15 cellular contexts compared by ENCODE assay signal in the genomic region with DNA sequence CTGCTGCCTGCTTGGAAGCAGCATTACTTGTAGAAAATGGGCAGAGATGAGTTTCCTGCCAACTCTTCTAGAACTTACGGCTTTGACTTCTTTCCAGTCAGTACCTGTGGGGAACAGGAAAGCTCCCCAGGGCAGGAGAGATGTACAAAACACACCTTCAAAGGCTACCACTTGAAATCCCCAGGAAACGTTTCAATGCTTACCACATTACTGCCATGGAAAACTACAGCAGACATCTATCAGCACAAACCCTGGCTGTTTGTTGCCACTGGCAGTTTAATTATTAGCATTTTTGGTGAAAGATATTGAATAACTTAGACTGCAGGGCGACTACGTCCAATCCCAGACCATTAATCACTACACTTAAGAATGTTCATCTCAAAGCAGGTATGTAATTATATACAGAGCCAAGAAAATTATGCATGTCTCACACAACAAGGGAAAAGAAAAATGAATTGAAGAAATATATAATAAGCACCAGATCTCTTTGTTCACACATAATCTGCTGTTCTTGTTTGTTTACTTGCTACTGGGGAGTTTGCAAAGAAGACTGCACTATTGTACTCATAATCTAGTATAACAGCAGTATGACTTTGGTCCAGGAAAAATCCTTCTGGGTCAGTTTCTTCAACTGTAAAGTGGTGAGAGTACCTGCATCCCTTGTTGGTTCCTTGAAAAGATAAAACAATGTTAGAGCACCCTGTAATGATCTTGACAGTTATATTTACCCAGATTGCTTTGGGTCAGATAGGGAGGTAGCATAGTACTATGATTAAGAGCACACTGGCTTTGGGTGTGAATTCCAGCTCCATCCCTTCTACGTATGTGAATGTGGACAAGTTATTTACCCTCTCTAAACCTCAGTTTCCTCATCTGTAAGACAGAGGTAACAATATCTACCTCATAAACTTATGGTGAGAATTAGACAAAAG.
DNase-seq lines count a peak whose midpoint lies in the region; ATAC-seq, FAIRE-seq and TF ChIP-seq lines count a peak whose summit lies in the region.
"Had no signal": no experiment of that assay in that cellular context is flagged by ENCODE, and none has a peak within 500 bp of the region (broad histone marks: within the 10 kb centered on the region; RNA-seq: fewer than 3 reads in every experiment).

No MANE protein-coding gene starts in this region.

- 0 out of 2 replicates have a peak overlapping the region, but pooled peaks have one; percentile 8 for H2AK5ac ChIP-seq in IMR-90 (ENCODE audit: low read depth, low read length)

- no peak for TF ChIP-seq RAD21 in IMR-90 (IDR thresholded peaks at IDR 0.05; ENCODE audit: low read length)

- no peak overlapping the region for H2BK15ac ChIP-seq in IMR-90 (ENCODE audit: low read depth, low read length)

- no peak overlapping the region for H3K4me2 ChIP-seq in IMR-90 (ENCODE audit: low read depth, low read length)

- in situ Hi-C loops in IMR-90 (cut with MboI; ENCODE audit: low sequenced_read_pairs): no loop called here

- no peak for FAIRE-seq in pancreas (lab: Jason Lieb, UNC)
- FAIRE-seq: D721Med, endothelial cell of umbilical vein had no signal

- H2AFZ ChIP-seq in IMR-90 (replicated peaks; ENCODE audit: low read length, poor library complexity): no peak overlapping the region

- TF ChIP-seq POLR2A in IMR-90 (IDR thresholded peaks at IDR 0.05; ENCODE audit: low read depth, low read length): no peak
- no peak for TF ChIP-seq POLR2A in erythroblast (IDR thresholded peaks at IDR 0.05; ENCODE audit: low read length)

- no peaks in the 10 kb centered on the region; the same call in 1 of the 2 replicates for H4K20me1 ChIP-seq in IMR-90 (ENCODE audit: insufficient read depth, low read length)

- H3K36me3 ChIP-seq in IMR-90 (ENCODE audit: control insufficient read depth, insufficient read depth, low read length): no peaks in the 10 kb centered on the region
- no peaks in the 10 kb centered on the region for H3K36me3 ChIP-seq in RWPE2 (ENCODE audit: low read depth)
- H3K36me3 ChIP-seq in pancreas: no peaks in the 10 kb centered on the region

- H3K4me1 ChIP-seq in IMR-90 (ENCODE audit: control insufficient read depth, insufficient read depth, low read length) (peaks cover 5% of the 10 kb centered on the region), RWPE2 (ENCODE audit: insufficient read depth, poor library complexity, severe bottlenecking) (peaks cover 47% of the 10 kb centered on the region), pancreas (peaks cover 0 to 16% (median 14%) of the 10 kb centered on the region in 3 donors)

- H2BK5ac ChIP-seq in IMR-90 (ENCODE audit: low read depth, low read length, poor library complexity, severe bottlenecking): no peak overlapping the region

- H4K91ac ChIP-seq in IMR-90 (ENCODE audit: insufficient read depth, low read depth, low read length): no peak overlapping the region

- no peaks in the 10 kb centered on the region for H3K9me3 ChIP-seq in IMR-90 (ENCODE audit: control insufficient read depth, insufficient read depth, low read length)
- H3K9me3 ChIP-seq in RWPE2 (ENCODE audit: severe bottlenecking): no peaks in the 10 kb centered on the region
- no peaks in the 10 kb centered on the region for H3K9me3 ChIP-seq in pancreas

- H3K27me3 ChIP-seq in IMR-90 (ENCODE audit: control insufficient read depth, insufficient read depth, low read length) (no peaks in the 10 kb centered on the region), RWPE2 (ENCODE audit: insufficient read depth, poor library complexity, severe bottlenecking) (no peaks in the 10 kb centered on the region), pancreas (no peaks in the 10 kb centered on the region)

- CTCF ChIA-PET in IMR-90 (lab: Yijun Ruan, JAX): interaction anchor here (1.0 kb wide), 1 partner anchor 12 kb away, joined by 4 read pairs; no protein-coding TSS in a partner anchor

- no peak overlapping the region for H2BK20ac ChIP-seq in IMR-90 (ENCODE audit: low read depth, low read length)

- POLR2A ChIA-PET in IMR-90 (lab: Charles Lee; ENCODE audit: unreplicated experiment): no interaction called here

- no TSS peak for BruUV-seq in IMR-90 (replicated peaks; lab: Mats Ljungman, UMichigan)

- TF ChIP-seq CTCF in IMR-90 (conservative IDR thresholded peaks at IDR 0.05; ENCODE audit: low read depth, low read length) (no peak), RWPE2 (IDR thresholded peaks at IDR 0.05; ENCODE audit: poor library complexity, severe bottlenecking) (no peak), pancreas (IDR thresholded peaks at IDR 0.05) (no peak)

- peaks cover 3% of the 10 kb centered on the region; the same call in 1 of the 2 replicates for H3K9me1 ChIP-seq in IMR-90 (ENCODE audit: insufficient read depth, low read length)

- H3K79me1 ChIP-seq in IMR-90 (ENCODE audit: low read depth in 1 of 2, low read length in 2 of 2): peaks cover 4 to 21% of the 10 kb centered on the region in 2 experiments; a peak in 2 of 4 replicates

- H2BK120ac ChIP-seq in IMR-90 (ENCODE audit: low read depth, low read length): no peak overlapping the region

- intact Hi-C loops in IMR-90 (cut with micrococcal nuclease): no loop called here
- intact Hi-C loops in pancreas (cut with DNase I): no loop called here

- no peak overlapping the region for H3K18ac ChIP-seq in IMR-90 (ENCODE audit: low read depth, low read length)

- ATAC-seq in IMR-90 (ENCODE audit: low read depth) (no peak), RWPE2 (ENCODE audit: low read depth) (no peak), pancreas (peak; percentile 55 to 81 (median 62))
- ATAC-seq: activated CD4-positive, alpha-beta T cell treated with anti-CD3 and anti-CD28 coated beads for 36 hours; naive thymus-derived CD4-positive, alpha-beta T cell had no signal

- dilution Hi-C loops in IMR-90 (cut with HindIII; ENCODE audit: low sequenced_read_pairs, unreplicated experiment): no loop called here

- no peak overlapping the region for H3K23ac ChIP-seq in IMR-90 (ENCODE audit: low read depth, low read length)

- H4K8ac ChIP-seq in IMR-90 (ENCODE audit: low read depth in 2 of 2, low read length in 2 of 2): no peak overlapping the region

- no CpG with 5 or more reads among the region's 5 CpGs for WGBS in IMR-90 (ENCODE audit: extremely low coverage in 2 of 2, insufficient read length in 1 of 2), 2 experiments
- 47 to 49% methylated on average over 5 of the region's 5 CpGs for WGBS in pancreas, 2 donors

- no peak overlapping the region for H3K56ac ChIP-seq in IMR-90 (ENCODE audit: extremely low read depth, insufficient read depth, low read length)

- no peak overlapping the region for H3K9ac ChIP-seq in IMR-90 (ENCODE audit: low read depth, low read length)

- no peak overlapping the region for H3K14ac ChIP-seq in IMR-90 (replicated peaks; ENCODE audit: low read depth, low read length)

- no peak overlapping the region for H3K27ac ChIP-seq in IMR-90 (ENCODE audit: insufficient read depth, low read length)
- H3K27ac ChIP-seq in RWPE2 (ENCODE audit: poor library complexity, severe bottlenecking): peak overlapping the region; percentile 19
- H3K27ac ChIP-seq in pancreas: peak overlapping the region in 2 of 4 donors; percentile 34 to 50

- H3K4me3 ChIP-seq in IMR-90 (ENCODE audit: insufficient read depth, low read depth, low read length) (no peak overlapping the region), RWPE2 (ENCODE audit: severe bottlenecking) (no peak overlapping the region), pancreas (no peak overlapping the region)

- no peak overlapping the region for H3K4ac ChIP-seq in IMR-90 (ENCODE audit: low read depth, low read length)

- no peak overlapping the region for H2AK9ac ChIP-seq in IMR-90 (replicated peaks; ENCODE audit: low read depth, low read length, poor library complexity)

- DNase-seq in IMR-90 (no peak), RWPE2 (ENCODE audit: low spot score) (no peak), iris pigment epithelial cell (ENCODE audit: low read depth) (peak; percentile 18), pancreas (peak in 1 of 6 donors; percentile 13), Ammon's horn (ENCODE audit: low spot score) (no peak), erythroblast (lab: John Stamatoyannopoulos, UW) (no peak), NCI-H82 (lab: John Stamatoyannopoulos, UW) (no peak), NCI-H187 treated with DMSO at 0.1 percent for 48 hours (lab: John Stamatoyannopoulos, UW) (no peak)
- DNase-seq: activated CD4-positive, alpha-beta T cell treated with anti-CD3 and anti-CD28 coated beads for 36 hours; naive thymus-derived CD4-positive, alpha-beta T cell; NCI-H1092 treated with DMSO at 0.1 percent for 48 hours; NCI-H2171 treated with DMSO at 0.1 percent for 48 hours; stimulated activated CD4-positive, alpha-beta T cell treated with anti-CD3 and anti-CD28 coated beads, Interleukin-2, amount 100 ng/mL, for 48 hours had no signal

- no peak overlapping the region for H4K5ac ChIP-seq in IMR-90 (ENCODE audit: low read depth, low read length)

TF ChIP-seq in IMR-90, 13 proteins besides CTCF, POLR2A, EP300 and RAD21:
- TF ChIP-seq NFE2L2 (IDR thresholded peaks at IDR 0.05; ENCODE audit: low read depth, low read length): no peak

Comparison
In these comparisons a context has a peak if more than half of its experiments do, and no peak if none do; other contexts are left out.
1. ATAC-seq: peak in pancreas (4 of 4); none in IMR-90 (single experiment) and RWPE2 (single experiment).